8 cellular contexts compared by ENCODE assay signal in the genomic region with DNA sequence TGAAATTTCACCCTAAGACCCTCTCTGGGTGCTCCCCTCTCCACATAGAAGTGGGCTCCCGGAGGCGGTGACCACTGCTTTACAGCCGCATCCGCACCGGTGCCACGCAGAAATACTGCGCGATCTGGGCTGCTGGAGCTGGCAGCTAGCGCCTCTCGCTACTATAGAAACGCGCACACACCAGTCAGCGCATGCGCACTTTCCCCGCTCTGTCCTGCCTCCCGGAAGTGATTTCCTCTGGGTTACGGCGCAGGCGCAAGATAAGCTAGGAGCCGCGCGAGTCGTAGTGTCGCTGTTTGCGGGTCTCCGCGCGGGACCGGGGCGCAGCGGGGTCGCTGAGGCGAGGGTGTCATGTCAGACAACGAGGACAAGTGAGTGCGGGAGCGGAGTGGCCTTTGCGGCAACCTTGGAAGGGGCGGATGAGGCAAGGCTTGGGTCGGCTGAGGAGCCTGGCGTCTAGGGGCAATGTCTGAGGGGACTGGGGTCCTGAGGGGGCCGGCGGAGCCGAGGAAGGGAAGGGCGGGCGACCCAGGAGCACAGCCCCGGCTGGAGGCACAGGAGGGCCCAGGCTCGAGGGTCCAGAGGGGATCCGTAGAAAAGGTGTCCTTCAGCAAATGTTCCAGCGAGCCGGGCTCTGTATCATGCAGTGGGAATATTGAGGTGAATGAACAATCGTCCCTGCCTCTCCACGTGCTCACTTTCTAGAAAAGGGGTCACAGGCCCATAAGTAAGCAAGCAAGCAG. TPM values are rescaled to one million over a fixed set of nuclear protein-coding genes. Genes with fewer than 3 reads are reported as not detected.
DNase-seq lines count a peak whose midpoint lies in the region; ATAC-seq, FAIRE-seq and TF ChIP-seq lines count a peak whose summit lies in the region.

A gene (minus strand): TSS at position 165 of the 743 bp plus-strand sequence. CDS start 452 bp downstream, outside the sequence.
A gene (plus strand): TSS at position 263 of the 743 bp plus-strand sequence. CDS start 89 bp downstream, at position 352.

- peak within 1 kb of the TSS; percentile 84 for H3K9ac ChIP-seq in HepG2 (ENCODE audit: insufficient read depth, low read depth, low read length)

- peak within 1 kb of the TSS; percentile 96 to 99 (median 97) for H3K4me3 Mint-ChIP-seq in CD4-positive, CD25-positive, alpha-beta regulatory T cell

- peak; percentile 52 to 89; a peak in 3 of 4 replicates for TF ChIP-seq POLR2A in HepG2 (IDR thresholded peaks at IDR 0.05; ENCODE audit: insufficient read depth in 1 of 2, low read depth in 2 of 2, low read length in 2 of 2)

- DNase-seq in CD4-positive, CD25-positive, alpha-beta regulatory T cell, result peak; percentile 95 to 96 (median 96)
- DNase-seq in NCI-H748 treated with DMSO at 0.1 percent for 48 hours (lab: John Stamatoyannopoulos, UW) (peak; percentile 90), dermis blood vessel endothelial cell (peak; percentile 97), HepG2 (ENCODE audit: low spot score) (peak; percentile 92)
- peak; percentile 94 to 95 for DNase-seq in activated CD4-positive, alpha-beta T cell treated with anti-CD3 and anti-CD28 coated beads, Interleukin-2, amount 50 U/mL, for 4 hours
- peak; percentile 95 to 96 for DNase-seq in stimulated activated CD4-positive, alpha-beta T cell treated with anti-CD3 and anti-CD28 coated beads, Interleukin-2, amount 100 ng/mL, for 48 hours

- H4K20me1 ChIP-seq in HepG2 (ENCODE audit: insufficient read depth, low read length), result no peaks in the 10 kb centered on the region

- CTCF ChIA-PET in HepG2 (lab: Yijun Ruan, JAX; ENCODE audit: low intra/inter-chr PET ratio, low total read pairs), result no interaction called here

- no peak for TF ChIP-seq RAD21 in HepG2 (CRISPR knock-in tag; IDR thresholded peaks at IDR 0.05)

- peak; percentile 89 to 95 for ATAC-seq in CD4-positive, CD25-positive, alpha-beta regulatory T cell (ENCODE audit: low read depth in 2 of 2)
- peak; percentile 79 for ATAC-seq in GM19395 (IDR thresholded peaks at IDR 0.05; ENCODE audit: unreplicated experiment)
- peak; percentile 86 for ATAC-seq in HG03565 (IDR thresholded peaks at IDR 0.05; ENCODE audit: unreplicated experiment)
- ATAC-seq in HepG2, result peak; percentile 89

- H3K4me1 ChIP-seq in CD4-positive, CD25-positive, alpha-beta regulatory T cell (ENCODE audit: control insufficient read depth, insufficient read depth, low read length, poor library complexity, severe bottlenecking), result peaks cover 24% of the 10 kb centered on the region
- H3K4me1 ChIP-seq in HepG2 (ENCODE audit: insufficient read depth, low read length), result peaks cover 53% of the 10 kb centered on the region

- in situ Hi-C loops in HepG2 (cut with HindIII; ENCODE audit: extremely low pct_ligation_motif_present, low pct_unique_long_range_greater_than_20kb), result no loop called here

- H3K4me3 ChIP-seq in CD4-positive, CD25-positive, alpha-beta regulatory T cell (ENCODE audit: low read depth, low read length), result peak within 1 kb of the TSS; percentile 92
- H3K4me3 ChIP-seq in HepG2 (replicated peaks in 1 of 3; ENCODE audit: insufficient read depth in 1 of 3, low read depth in 2 of 3, low read length in 3 of 3), result peak within 1 kb of the TSS; percentile 75 to 98 (median 91)

- BruUV-seq in HepG2 (replicated peaks; lab: Mats Ljungman, UMichigan), result TSS peak; percentile 66

- H3K27ac ChIP-seq in CD4-positive, CD25-positive, alpha-beta regulatory T cell (ENCODE audit: insufficient read depth, low read length, poor library complexity, severe bottlenecking), result peak within 1 kb of the TSS; percentile 63
- H3K27ac ChIP-seq in HepG2 (ENCODE audit: extremely low read length, insufficient read depth, low read length), result peak within 1 kb of the TSS; percentile 49

- peaks cover 27% of the 10 kb centered on the region for H3K36me3 Mint-ChIP-seq in CD4-positive, CD25-positive, alpha-beta regulatory T cell

- H3K9me3 ChIP-seq in CD4-positive, CD25-positive, alpha-beta regulatory T cell (ENCODE audit: control insufficient read depth in 2 of 2, low read length in 2 of 2), result no peaks in the 10 kb centered on the region
- H3K9me3 ChIP-seq in HepG2 (ENCODE audit: low read length), result no peaks in the 10 kb centered on the region

- TF ChIP-seq EP300 in HepG2 (IDR thresholded peaks at IDR 0.05; ENCODE audit: low read depth in 2 of 2, low read length in 2 of 2) (no peak), HepG2 (CRISPR knock-in tag; IDR thresholded peaks at IDR 0.05; ENCODE audit: borderline replicate concordance) (no peak)

- H3K36me3 ChIP-seq in CD4-positive, CD25-positive, alpha-beta regulatory T cell (ENCODE audit: control insufficient read depth, insufficient read depth, low read length), result peaks cover 22% of the 10 kb centered on the region
- peaks cover 13 to 19% of the 10 kb centered on the region in 2 experiments for H3K36me3 ChIP-seq in HepG2 (replicated peaks in 1 of 2; ENCODE audit: control insufficient read depth in 1 of 2, insufficient read depth in 2 of 2, low read length in 2 of 2)

- FAIRE-seq in HepG2 (lab: Jason Lieb, UNC), result peak; percentile 95

- H2AFZ ChIP-seq in HepG2 (ENCODE audit: low read length), result no peak within 1 kb of the TSS

- peaks cover 17% of the 10 kb centered on the region for H3K27me3 Mint-ChIP-seq in CD4-positive, CD25-positive, alpha-beta regulatory T cell

- WGBS in HepG2 (ENCODE audit: low lambda C conversion rate), result 3% methylated on average over 13 of the region's 52 CpGs

- POLR2A ChIA-PET in HepG2 (lab: Yijun Ruan, JAX), result interaction anchor here (0.8 to 3.5 kb wide), 12 partner anchors 9 to 149 kb away, joined by 3 to 19 read pairs (median 5); a partner anchor contains a TSS

- no peaks in the 10 kb centered on the region for H3K9me3 Mint-ChIP-seq in CD4-positive, CD25-positive, alpha-beta regulatory T cell

- peak; percentile 43 for TF ChIP-seq CTCF in HepG2 (CRISPR knock-in tag; IDR thresholded peaks at IDR 0.05)

- peak within 1 kb of the TSS; percentile 97 to 98 (median 97) for H3K27ac Mint-ChIP-seq in CD4-positive, CD25-positive, alpha-beta regulatory T cell

- peaks cover 28% of the 10 kb centered on the region for H3K79me2 ChIP-seq in HepG2 (ENCODE audit: insufficient read depth, low read length)

- peak within 1 kb of the TSS; percentile 97 for H3K4me2 ChIP-seq in HepG2 (ENCODE audit: low read depth, low read length)

- peaks cover 10 to 50% (median 32%) of the 10 kb centered on the region in 4 donors for H3K4me1 Mint-ChIP-seq in CD4-positive, CD25-positive, alpha-beta regulatory T cell

- intact Hi-C loops in HepG2 (cut with micrococcal nuclease; ENCODE audit: unreplicated experiment), result no loop called here

- peaks cover 4% of the 10 kb centered on the region for H3K27me3 ChIP-seq in CD4-positive, CD25-positive, alpha-beta regulatory T cell (ENCODE audit: control insufficient read depth, insufficient read depth, low read length)
- H3K27me3 ChIP-seq in HepG2 (ENCODE audit: control insufficient read depth in 1 of 2, insufficient read depth in 2 of 2, low read length in 2 of 2), result no peaks in the 10 kb centered on the region; a peak in 1 of 5 replicates

RNA-seq across cellular contexts. Expression of the first gene that starts in this region (rescaled TPM):
- not detected for total RNA-seq in CD4-positive, CD25-positive, alpha-beta regulatory T cell
- polyA plus RNA-seq in CD4-positive, CD25-positive, alpha-beta regulatory T cell, result not detected
- 0.05 TPM in 1 of 2 replicates, not detected in the other for total RNA-seq in dermis blood vessel endothelial cell
- 0.24 and 0.32 TPM in 2 replicates for total RNA-seq in HepG2 (2016; rRNA removed; fragmentation: Illumina TruSeq; extraction: Trizol)
- 0.40 and 0.44 TPM in 2 replicates for total RNA-seq in HepG2 (2016; cell fraction: cytosol; rRNA removed; fragmentation: Illumina TruSeq; extraction: Trizol; ENCODE audit: low read depth)
- total RNA-seq in HepG2 (2016; cell fraction: insoluble cytoplasmic fraction; rRNA removed; fragmentation: Illumina TruSeq; extraction: Trizol), result 0.22 and 0.28 TPM in 2 replicates
- 0.68 and 1.1 TPM in 2 replicates for total RNA-seq in HepG2 (2016; cell fraction: membrane; rRNA removed; fragmentation: Illumina TruSeq; extraction: Trizol)
- total RNA-seq in HepG2 (2016; cell fraction: nucleus; rRNA removed; fragmentation: Illumina TruSeq; extraction: Trizol), result 0.50 TPM in 2 replicates
- 0.21 and 0.24 TPM in 2 replicates for polyA plus RNA-seq in HepG2 (2011; rRNA removed)
- polyA plus RNA-seq in HepG2 (2011; cell fraction: cytosol; rRNA removed), result 0.13 and 0.25 TPM in 2 replicates
- 0.34 and 0.45 TPM in 2 replicates for polyA plus RNA-seq in HepG2 (2011; cell fraction: nucleus; rRNA removed)
- polyA plus RNA-seq in HepG2 (2012), result 0.21 and 0.31 TPM in 2 replicates
- polyA plus RNA-seq in HepG2 (2016; cell fraction: cytosol; fragmentation: Illumina TruSeq; extraction: Trizol; ENCODE audit: low read depth), result 0.36 and 0.62 TPM in 2 replicates
- polyA plus RNA-seq in HepG2 (2016; cell fraction: insoluble cytoplasmic fraction; fragmentation: Illumina TruSeq; extraction: Trizol; ENCODE audit: low read depth), result 0.39 and 0.41 TPM in 2 replicates
- polyA plus RNA-seq in HepG2 (2016; cell fraction: membrane; fragmentation: Illumina TruSeq; extraction: Trizol; ENCODE audit: low read depth), result 0.43 and 0.85 TPM in 2 replicates
- polyA plus RNA-seq in HepG2 (2016; cell fraction: nucleus; fragmentation: Illumina TruSeq; extraction: Trizol; ENCODE audit: insufficient read depth, low read depth), result 0.55 TPM in 1 of 2 replicates, not detected in the other
- polyA minus RNA-seq in HepG2 (2011; rRNA and poly(A)+ RNA removed; ENCODE audit: low replicate concordance), result 0.21 and 0.34 TPM in 2 replicates
- polyA minus RNA-seq in HepG2 (2011; cell fraction: cytosol; rRNA and poly(A)+ RNA removed), result not detected in 2 replicates
- 0.77 TPM in 1 of 2 replicates, not detected in the other for polyA minus RNA-seq in HepG2 (2011; cell fraction: nucleus; rRNA and poly(A)+ RNA removed)

RNA-seq across cellular contexts. Expression of the second gene that starts in this region (rescaled TPM):
- 34.5 TPM for total RNA-seq in CD4-positive, CD25-positive, alpha-beta regulatory T cell
- 100 to 1,000 TPM; 152 to 170 (median 157) TPM for polyA plus RNA-seq in CD4-positive, CD25-positive, alpha-beta regulatory T cell
- total RNA-seq in dermis blood vessel endothelial cell (46.6 and 48.7 TPM in 2 replicates), HepG2 (2016; rRNA removed; fragmentation: Illumina TruSeq; extraction: Trizol) (135 and 147 TPM in 2 replicates)
- total RNA-seq in HepG2 (2016; cell fraction: cytosol; rRNA removed; fragmentation: Illumina TruSeq; extraction: Trizol; ENCODE audit: low read depth), result 107 and 130 TPM in 2 replicates
- total RNA-seq in HepG2 (2016; cell fraction: insoluble cytoplasmic fraction; rRNA removed; fragmentation: Illumina TruSeq; extraction: Trizol), result 141 and 150 TPM in 2 replicates
- total RNA-seq in HepG2 (2016; cell fraction: membrane; rRNA removed; fragmentation: Illumina TruSeq; extraction: Trizol), result 184 and 188 TPM in 2 replicates
- total RNA-seq in HepG2 (2016; cell fraction: nucleus; rRNA removed; fragmentation: Illumina TruSeq; extraction: Trizol), result 49.0 and 50.7 TPM in 2 replicates
- polyA plus RNA-seq in HepG2 (2011; rRNA removed), result 136 and 158 TPM in 2 replicates
- 155 and 221 TPM in 2 replicates for polyA plus RNA-seq in HepG2 (2011; cell fraction: cytosol; rRNA removed)
- polyA plus RNA-seq in HepG2 (2011; cell fraction: nucleus; rRNA removed), result 72.1 and 83.3 TPM in 2 replicates
- polyA plus RNA-seq in HepG2 (2012), result 135 and 152 TPM in 2 replicates
- polyA plus RNA-seq in HepG2 (2016; cell fraction: cytosol; fragmentation: Illumina TruSeq; extraction: Trizol; ENCODE audit: low read depth), result 196 and 219 TPM in 2 replicates
- polyA plus RNA-seq in HepG2 (2016; cell fraction: insoluble cytoplasmic fraction; fragmentation: Illumina TruSeq; extraction: Trizol; ENCODE audit: low read depth), result 220 TPM in 2 replicates
- 238 and 251 TPM in 2 replicates for polyA plus RNA-seq in HepG2 (2016; cell fraction: membrane; fragmentation: Illumina TruSeq; extraction: Trizol; ENCODE audit: low read depth)
- 117 and 120 TPM in 2 replicates for polyA plus RNA-seq in HepG2 (2016; cell fraction: nucleus; fragmentation: Illumina TruSeq; extraction: Trizol; ENCODE audit: insufficient read depth, low read depth)
- 30.1 and 40.6 TPM in 2 replicates for polyA minus RNA-seq in HepG2 (2011; rRNA and poly(A)+ RNA removed; ENCODE audit: low replicate concordance)
- 33.1 TPM in 2 replicates for polyA minus RNA-seq in HepG2 (2011; cell fraction: cytosol; rRNA and poly(A)+ RNA removed)
- 14.9 and 15.7 TPM in 2 replicates for polyA minus RNA-seq in HepG2 (2011; cell fraction: nucleus; rRNA and poly(A)+ RNA removed)

Comparison
In these comparisons a context has a peak if more than half of its experiments do, and no peak if none do; other contexts are left out.
1. Peak in every context shown above with its lines: DNase-seq, ATAC-seq, H3K4me3 ChIP-seq and H3K27ac ChIP-seq.